Comparison of ENCODE assay signal across 9 cellular contexts in the genomic region with DNA sequence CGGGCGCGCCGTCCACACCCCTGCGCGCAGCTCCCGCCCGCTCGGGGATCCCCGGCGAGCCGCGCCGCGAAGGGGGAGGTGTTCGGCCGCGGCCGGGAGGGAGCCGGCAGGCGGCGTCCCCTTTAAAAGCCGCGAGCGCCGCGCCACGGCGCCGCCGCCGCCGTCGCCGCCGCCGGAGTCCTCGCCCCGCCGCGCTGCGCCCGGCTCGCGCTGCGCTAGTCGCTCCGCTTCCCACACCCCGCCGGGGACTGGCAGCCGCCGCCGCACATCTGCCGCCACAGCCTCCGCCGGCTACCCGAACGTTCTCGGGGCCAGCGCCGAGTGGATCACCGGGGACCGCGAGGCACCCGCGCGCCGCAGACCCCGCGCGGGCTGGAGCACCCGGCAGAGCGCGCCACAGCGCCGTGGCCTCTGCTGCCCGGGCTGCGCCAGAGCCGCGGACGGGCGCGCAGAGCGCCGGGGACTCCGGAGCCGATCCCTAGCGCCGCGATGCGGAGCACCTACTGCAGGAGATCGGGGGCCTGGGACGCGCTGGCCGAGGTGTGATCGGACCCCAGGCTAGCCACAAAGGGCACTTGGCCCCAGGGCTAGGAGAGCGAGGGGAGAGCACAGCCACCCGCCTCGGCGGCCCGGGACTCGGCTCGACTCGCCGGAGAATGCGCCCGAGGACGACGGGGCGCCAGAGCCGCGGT. TPM values are rescaled to one million over a fixed set of nuclear protein-coding genes. Genes with fewer than 3 reads are reported as not detected.
DNase-seq lines count a peak whose midpoint lies in the region; ATAC-seq, FAIRE-seq and TF ChIP-seq lines count a peak whose summit lies in the region.
"Had no signal": no experiment of that assay in that cellular context is flagged by ENCODE, and none has a peak within 500 bp of the region (broad histone marks: within the 10 kb centered on the region; RNA-seq: fewer than 3 reads in every experiment).

TSS of gene BMP2 (plus strand) at position 151 of the 692 bp plus-strand sequence. CDS start 2,441 bp downstream, outside the sequence.

- dilution Hi-C loops in endothelial cell of umbilical vein (cut with MboI; ENCODE audit: extremely low pct_ligation_motif_present, low sequenced_read_pairs) = no loop called here

- DNase-seq in Caki2 (ENCODE audit: low read depth) = peak; percentile 75
- DNase-seq in HL-60 (ENCODE audit: low read depth in 1 of 2, low spot score in 1 of 2) = peak in 1 of 2 experiments; percentile 12
- peak; percentile 9 for DNase-seq in SK-MEL-5 (ENCODE audit: low read depth, low spot score)
- peak; percentile 74 for DNase-seq in endothelial cell of umbilical vein (ENCODE audit: low read depth, low spot score)
- peak; percentile 54 for DNase-seq in medulla oblongata (ENCODE audit: extremely low spot score)
- peak in 30 of 49 donors; percentile 14 to 76 (median 47) for DNase-seq in substantia nigra (lab: John Stamatoyannopoulos, UW)
- DNase-seq in NCI-H1048 (lab: John Stamatoyannopoulos, UW) = no peak

- H3K9ac ChIP-seq in endothelial cell of umbilical vein (replicated peaks; ENCODE audit: extremely low read depth, insufficient read depth, low read length) = peak within 1 kb of the TSS; percentile 83

- H3K27ac ChIP-seq in HL-60 (replicated peaks) (no peak within 1 kb of the TSS), endothelial cell of umbilical vein (ENCODE audit: insufficient read depth, low read depth, low read length) (peak within 1 kb of the TSS; percentile 61), substantia nigra (ENCODE audit: low read depth, low read length, poor library complexity, severe bottlenecking) (peak within 1 kb of the TSS; percentile 62)

- FAIRE-seq in endothelial cell of umbilical vein (lab: Jason Lieb, UNC) = no peak
- FAIRE-seq: TTC549 had no signal

- POLR2A ChIA-PET in endothelial cell of umbilical vein (lab: Charles Lee) = no interaction called here

- H3K4me2 ChIP-seq in endothelial cell of umbilical vein (ENCODE audit: insufficient read depth, low read length) = peak within 1 kb of the TSS; percentile 92

- H3K9me3 ChIP-seq in endothelial cell of umbilical vein (replicated peaks; ENCODE audit: control insufficient read depth, insufficient read depth, low read length) = no peaks in the 10 kb centered on the region

- intact Hi-C loops in endothelial cell of umbilical vein (cut with micrococcal nuclease) = loop anchor here (1.0 to 5.0 kb wide), 9 partner anchors 21 to 1157 kb away; no protein-coding TSS in a partner anchor

- ATAC-seq in GM19372 (IDR thresholded peaks at IDR 0.05; ENCODE audit: low read depth, unreplicated experiment) = peak; percentile 59

- TF ChIP-seq CTCF in HL-60 (IDR thresholded peaks at IDR 0.05; ENCODE audit: insufficient read depth, low read length) (no peak), endothelial cell of umbilical vein (IDR thresholded peaks at IDR 0.05; ENCODE audit: extremely low read depth in 1 of 2, insufficient read depth in 1 of 2, low read depth in 1 of 2, low read length in 2 of 2) (no peak)

- H4K20me1 ChIP-seq in endothelial cell of umbilical vein (replicated peaks; ENCODE audit: control insufficient read depth, extremely low read depth, insufficient read depth, low read length) = no peaks in the 10 kb centered on the region

- CTCF ChIA-PET in endothelial cell of umbilical vein (lab: Charles Lee) = interaction anchor here (0.9 to 3.5 kb wide), 11 partner anchors 11 to 1159 kb away, joined by 3 to 45 read pairs (median 9); no protein-coding TSS in a partner anchor

- peaks cover 14% of the 10 kb centered on the region for H3K79me2 ChIP-seq in endothelial cell of umbilical vein (ENCODE audit: control insufficient read depth, insufficient read depth, low read length)

- peaks cover 0 to 2% of the 10 kb centered on the region in 2 experiments for H3K36me3 ChIP-seq in endothelial cell of umbilical vein (ENCODE audit: control insufficient read depth in 2 of 2, extremely low read depth in 1 of 2, insufficient read depth in 2 of 2, low read length in 2 of 2)

- no TSS peak for BruUV-seq in endothelial cell of umbilical vein (replicated peaks; lab: Mats Ljungman, UMichigan)

- peak within 1 kb of the TSS; percentile 42 for H3K4me3 ChIP-seq in HL-60 (replicated peaks; ENCODE audit: insufficient read depth, low read length)
- peak within 1 kb of the TSS; percentile 87 to 99 (median 92) for H3K4me3 ChIP-seq in endothelial cell of umbilical vein (replicated peaks in 1 of 3; ENCODE audit: insufficient read depth in 1 of 3, low read depth in 1 of 3, low read length in 3 of 3)

- in situ Hi-C loops in Caki2 (cut with HindIII; ENCODE audit: low pct_unique_long_range_greater_than_20kb, low sequenced_read_pairs) (no loop called here), SK-MEL-5 (cut with HindIII; ENCODE audit: low pct_unique_long_range_greater_than_20kb, low sequenced_read_pairs) (no loop called here)

- H2AFZ ChIP-seq in endothelial cell of umbilical vein (ENCODE audit: low read depth, low read length) = peak within 1 kb of the TSS; percentile 96

- peaks cover 21% of the 10 kb centered on the region for H3K4me1 ChIP-seq in endothelial cell of umbilical vein (ENCODE audit: control insufficient read depth, extremely low read depth, insufficient read depth, low read length)

- peak; percentile 46 for TF ChIP-seq POLR2A in endothelial cell of umbilical vein (IDR thresholded peaks at IDR 0.05; ENCODE audit: low read depth, low read length)

- no peaks in the 10 kb centered on the region for H3K9me1 ChIP-seq in endothelial cell of umbilical vein (replicated peaks; ENCODE audit: control insufficient read depth, extremely low read depth, insufficient read depth, low read length)

- peaks cover 38% of the 10 kb centered on the region for H3K27me3 ChIP-seq in HL-60 (ENCODE audit: insufficient read depth, poor library complexity, severe bottlenecking)
- H3K27me3 ChIP-seq in endothelial cell of umbilical vein (ENCODE audit: control insufficient read depth in 2 of 2, insufficient read depth in 2 of 2, low read length in 2 of 2) = no peaks in the 10 kb centered on the region

TF ChIP-seq in endothelial cell of umbilical vein, 7 proteins besides CTCF, POLR2A, EP300 and RAD21:
- TF ChIP-seq MAX (IDR thresholded peaks at IDR 0.05; ENCODE audit: insufficient read depth, insufficient read length) = no peak
- peak; percentile 18 for TF ChIP-seq POLR2AphosphoS5 (IDR thresholded peaks at IDR 0.05; ENCODE audit: insufficient read depth, low read depth, low read length)
- TF ChIP-seq MYC (IDR thresholded peaks at IDR 0.05; ENCODE audit: low read depth, low read length) = no peak

RNA-seq across cellular contexts. Expression of gene BMP2, which starts in this region (rescaled TPM):
- total RNA-seq in Caki2 (2014; rRNA removed; shearing (Covaris generic); ENCODE audit: low replicate concordance) = 2.6 and 4.3 TPM in 2 replicates
- 0.05 and 0.26 TPM in 2 replicates for total RNA-seq in SK-MEL-5 (2014; rRNA removed; shearing (Covaris generic))
- polyA plus RNA-seq in SK-MEL-5 (2015; cell fraction: cytosol; rRNA removed) = 0.42 and 0.52 TPM in 2 replicates
- 0.17 TPM in 1 of 2 replicates, not detected in the other for polyA plus RNA-seq in SK-MEL-5 (2015; cell fraction: nucleus; rRNA removed)
- total RNA-seq in endothelial cell of umbilical vein = 11.1 and 15.7 TPM in 2 replicates
- 5.5 and 7.1 TPM in 2 replicates for polyA plus RNA-seq in endothelial cell of umbilical vein
- polyA plus RNA-seq in endothelial cell of umbilical vein (2011; cell fraction: cytosol; rRNA removed) = 7.6 and 7.9 TPM in 2 replicates
- polyA plus RNA-seq in endothelial cell of umbilical vein (2011; cell fraction: nucleus; rRNA removed) = 11.6 and 15.8 TPM in 2 replicates
- polyA plus RNA-seq in endothelial cell of umbilical vein (2012) = 10.4 and 14.2 TPM in 2 replicates
- 10.8 and 11.3 TPM in 2 replicates for polyA minus RNA-seq in endothelial cell of umbilical vein
- polyA minus RNA-seq in endothelial cell of umbilical vein (2011; cell fraction: cytosol; rRNA and poly(A)+ RNA removed) = 52.6 TPM
- 18.9 and 21.6 TPM in 2 replicates for polyA minus RNA-seq in endothelial cell of umbilical vein (2011; cell fraction: nucleus; rRNA and poly(A)+ RNA removed)

Comparison
In these comparisons a context has a peak if more than half of its experiments do, and no peak if none do; other contexts are left out.
1. Peak in DNase-seq in SK-MEL-5; RNA of the gene not detected or under 1 TPM.